In genomic region chr11:19705936-19706335, GRCh38 we compare ENCODE assay signal across 17 cellular contexts. TPM values are rescaled to one million over a fixed set of nuclear protein-coding genes. Genes with fewer than 3 reads are reported as not detected.
DNase-seq lines count a peak whose midpoint lies in the region; ATAC-seq, FAIRE-seq and TF ChIP-seq lines count a peak whose summit lies in the region.
"Had no signal": no experiment of that assay in that cellular context is flagged by ENCODE, and none has a peak within 500 bp of the region (broad histone marks: within the 10 kb centered on the region; RNA-seq: fewer than 3 reads in every experiment).

No MANE protein-coding gene starts in this region.

- no CpG with 5 or more reads among the region's 1 CpG for WGBS in IMR-90 (ENCODE audit: extremely low coverage in 2 of 2, insufficient read length in 1 of 2), 2 experiments

- H4K91ac ChIP-seq in IMR-90 (ENCODE audit: insufficient read depth, low read depth, low read length): no peak overlapping the region

- H3K23ac ChIP-seq in IMR-90 (ENCODE audit: low read depth, low read length): no peak overlapping the region

- no peak overlapping the region for H4K5ac ChIP-seq in IMR-90 (ENCODE audit: low read depth, low read length)

- no peaks in the 10 kb centered on the region for H3K9me3 ChIP-seq in IMR-90 (ENCODE audit: control insufficient read depth, insufficient read depth, low read length)
- H3K9me3 ChIP-seq in endothelial cell of umbilical vein (replicated peaks; ENCODE audit: control insufficient read depth, insufficient read depth, low read length): no peaks in the 10 kb centered on the region
- no peaks in the 10 kb centered on the region for H3K9me3 ChIP-seq in muscle layer of duodenum (ENCODE audit: control insufficient read depth in 1 of 2, low read length in 2 of 2)
- H3K9me3 ChIP-seq in thoracic aorta: no peaks in the 10 kb centered on the region
- H3K9me3 ChIP-seq: Peyer's patch had no signal

- TF ChIP-seq POLR2A in IMR-90 (IDR thresholded peaks at IDR 0.05; ENCODE audit: low read depth, low read length) (no peak), endothelial cell of umbilical vein (IDR thresholded peaks at IDR 0.05; ENCODE audit: low read depth, low read length) (no peak)

- no peaks in the 10 kb centered on the region for H4K20me1 ChIP-seq in IMR-90 (ENCODE audit: insufficient read depth, low read length)
- no peaks in the 10 kb centered on the region for H4K20me1 ChIP-seq in endothelial cell of umbilical vein (replicated peaks; ENCODE audit: control insufficient read depth, extremely low read depth, insufficient read depth, low read length)

- FAIRE-seq in endothelial cell of umbilical vein (lab: Jason Lieb, UNC): no peak
- FAIRE-seq: K562 had no signal

- H2AFZ ChIP-seq in IMR-90 (replicated peaks; ENCODE audit: low read length, poor library complexity) (no peak overlapping the region), endothelial cell of umbilical vein (ENCODE audit: low read depth, low read length) (peak overlapping the region; percentile 48)

- H3K9me3 Mint-ChIP-seq in Calu3 (ENCODE audit: low read depth, unreplicated experiment): no peaks in the 10 kb centered on the region
- H3K9me3 Mint-ChIP-seq: CD4-positive, alpha-beta T cell had no signal

- peak; percentile 34 for ATAC-seq in IMR-90 (ENCODE audit: low read depth)
- no peak for ATAC-seq in thoracic aorta (ENCODE audit: insufficient number of reproducible peaks, low FRiP score, low read depth)
- ATAC-seq in HG03280 (IDR thresholded peaks at IDR 0.05; ENCODE audit: unreplicated experiment): no peak
- ATAC-seq: K562 had no signal

- H3K4me1 ChIP-seq in IMR-90 (ENCODE audit: control insufficient read depth, insufficient read depth, low read length) (peaks cover 8% of the 10 kb centered on the region), endothelial cell of umbilical vein (ENCODE audit: control insufficient read depth, extremely low read depth, insufficient read depth, low read length) (peaks cover 16% of the 10 kb centered on the region), muscle layer of duodenum (ENCODE audit: control insufficient read depth in 1 of 2, insufficient read depth in 2 of 2, low read length in 2 of 2) (peaks cover 5 to 8% of the 10 kb centered on the region in 2 donors), thoracic aorta (ENCODE audit: control insufficient read depth in 1 of 2, low read depth in 2 of 2) (peaks cover 23 to 53% of the 10 kb centered on the region in 2 donors)
- H3K4me1 ChIP-seq: Peyer's patch had no signal

- H3K9ac ChIP-seq in IMR-90 (ENCODE audit: low read depth, low read length) (no peak overlapping the region), endothelial cell of umbilical vein (replicated peaks; ENCODE audit: extremely low read depth, insufficient read depth, low read length) (peak overlapping the region; percentile 35)

- no peak overlapping the region for H2BK5ac ChIP-seq in IMR-90 (ENCODE audit: low read depth, low read length, poor library complexity, severe bottlenecking)

- in situ Hi-C loops in IMR-90 (cut with MboI; ENCODE audit: low sequenced_read_pairs): no loop called here

- no peak overlapping the region; the same call in 1 of the 2 replicates for H3K14ac ChIP-seq in IMR-90 (replicated peaks; ENCODE audit: low read depth, low read length)

- TF ChIP-seq RAD21 in IMR-90 (IDR thresholded peaks at IDR 0.05; ENCODE audit: low read length): no peak

- H3K79me2 ChIP-seq in endothelial cell of umbilical vein (ENCODE audit: control insufficient read depth, insufficient read depth, low read length): no peaks in the 10 kb centered on the region

- no peak overlapping the region for H2BK20ac ChIP-seq in IMR-90 (ENCODE audit: low read depth, low read length)

- no peak overlapping the region for H4K8ac ChIP-seq in IMR-90 (ENCODE audit: low read depth in 2 of 2, low read length in 2 of 2)

- H3K4me3 ChIP-seq in IMR-90 (ENCODE audit: insufficient read depth, low read depth, low read length) (no peak overlapping the region), endothelial cell of umbilical vein (replicated peaks in 1 of 3; ENCODE audit: insufficient read depth in 1 of 3, low read depth in 1 of 3, low read length in 3 of 3) (peak overlapping the region in 1 of 3 experiments; percentile 9), muscle layer of duodenum (ENCODE audit: low read depth in 1 of 2, low read length in 2 of 2) (no peak overlapping the region), thoracic aorta (peak overlapping the region; percentile 43)
- H3K4me3 ChIP-seq: K562, Peyer's patch had no signal

- H3K27ac Mint-ChIP-seq in Calu3 (ENCODE audit: unreplicated experiment): no peak overlapping the region
- H3K27ac Mint-ChIP-seq: CD4-positive, alpha-beta T cell had no signal

- H3K79me1 ChIP-seq in IMR-90 (ENCODE audit: low read depth in 1 of 2, low read length in 2 of 2): 0 out of 4 replicates have a peak, but pooled peaks cover 0 to 2% of the 10 kb centered on the region in 2 experiments

- H3K9me1 ChIP-seq in IMR-90 (ENCODE audit: insufficient read depth, low read length) (no peaks in the 10 kb centered on the region), endothelial cell of umbilical vein (replicated peaks; ENCODE audit: control insufficient read depth, extremely low read depth, insufficient read depth, low read length) (no peaks in the 10 kb centered on the region)

- H3K36me3 ChIP-seq in IMR-90 (ENCODE audit: control insufficient read depth, insufficient read depth, low read length): no peaks in the 10 kb centered on the region
- no peaks in the 10 kb centered on the region for H3K36me3 ChIP-seq in endothelial cell of umbilical vein (ENCODE audit: control insufficient read depth in 2 of 2, extremely low read depth in 1 of 2, insufficient read depth in 2 of 2, low read length in 2 of 2)
- H3K36me3 ChIP-seq in muscle layer of duodenum (ENCODE audit: control insufficient read depth in 1 of 2, insufficient read depth in 2 of 2, low read length in 2 of 2): no peaks in the 10 kb centered on the region
- H3K36me3 ChIP-seq in thoracic aorta: no peaks in the 10 kb centered on the region
- H3K36me3 ChIP-seq: Peyer's patch had no signal

- H3K4ac ChIP-seq in IMR-90 (ENCODE audit: low read depth, low read length): no peak overlapping the region

- no peak overlapping the region for H3K56ac ChIP-seq in IMR-90 (ENCODE audit: extremely low read depth, insufficient read depth, low read length)

- H3K27ac ChIP-seq in IMR-90 (ENCODE audit: insufficient read depth, low read length) (no peak overlapping the region), endothelial cell of umbilical vein (ENCODE audit: insufficient read depth, low read depth, low read length) (no peak overlapping the region), muscle layer of duodenum (ENCODE audit: low read length) (peak overlapping the region; percentile 4), thoracic aorta (peak overlapping the region; percentile 18 to 65)
- H3K27ac ChIP-seq: Peyer's patch had no signal

- POLR2A ChIA-PET in IMR-90 (lab: Charles Lee; ENCODE audit: unreplicated experiment): no interaction called here
- POLR2A ChIA-PET in endothelial cell of umbilical vein (lab: Charles Lee): no interaction called here

- no peak overlapping the region for H2AK5ac ChIP-seq in IMR-90 (ENCODE audit: low read depth, low read length)

- H2BK120ac ChIP-seq in IMR-90 (ENCODE audit: low read depth, low read length): no peak overlapping the region

- peak; percentile 22 for DNase-seq in IMR-90
- DNase-seq in endothelial cell of umbilical vein (ENCODE audit: low read depth, low spot score): peak; percentile 75
- no peak for DNase-seq in thoracic aorta (ENCODE audit: low spot score)
- DNase-seq in T1000 (lab: John Stamatoyannopoulos, UW): no peak
- DNase-seq in Calu3: no peak
- DNase-seq in OCI-M2 (lab: John Stamatoyannopoulos, UW; ENCODE audit: unreplicated experiment): no peak
- DNase-seq: CD4-positive, alpha-beta T cell; GF-D8; GOT3; NCI-H1092 treated with DMSO at 0.1 percent for 48 hours; NCI-H2029 treated with DMSO at 0.1 percent for 48 hours; NCI-H2171; NCI-H69; Peyer's patch had no signal

- H3K27me3 Mint-ChIP-seq in Calu3 (ENCODE audit: unreplicated experiment): no peaks in the 10 kb centered on the region

- H3K27me3 ChIP-seq in IMR-90 (ENCODE audit: control insufficient read depth, insufficient read depth, low read length): no peaks in the 10 kb centered on the region
- no peaks in the 10 kb centered on the region for H3K27me3 ChIP-seq in endothelial cell of umbilical vein (ENCODE audit: control insufficient read depth in 2 of 2, insufficient read depth in 2 of 2, low read length in 2 of 2)
- H3K27me3 ChIP-seq in muscle layer of duodenum (ENCODE audit: low read depth, low read length): no peaks in the 10 kb centered on the region
- H3K27me3 ChIP-seq in thoracic aorta (replicated peaks; ENCODE audit: insufficient read depth): no peaks in the 10 kb centered on the region
- H3K27me3 ChIP-seq: Peyer's patch had no signal

- intact Hi-C loops in IMR-90 (cut with micrococcal nuclease) (no loop called here), endothelial cell of umbilical vein (cut with micrococcal nuclease) (loop anchor here (1.0 kb wide), 1 partner anchor 26 kb away; no protein-coding TSS in a partner anchor), Calu3 (cut with micrococcal nuclease; ENCODE audit: unreplicated experiment) (no loop called here)

- no peak overlapping the region for H2AK9ac ChIP-seq in IMR-90 (replicated peaks; ENCODE audit: low read depth, low read length, poor library complexity)

- dilution Hi-C loops in IMR-90 (cut with HindIII; ENCODE audit: low sequenced_read_pairs, unreplicated experiment): no loop called here
- dilution Hi-C loops in endothelial cell of umbilical vein (cut with MboI; ENCODE audit: extremely low pct_ligation_motif_present, low sequenced_read_pairs): no loop called here

- CTCF ChIA-PET in IMR-90 (lab: Yijun Ruan, JAX): no interaction called here
- CTCF ChIA-PET in endothelial cell of umbilical vein (lab: Charles Lee): no interaction called here
- CTCF ChIA-PET in Calu3 (lab: Charles Lee): no interaction called here

- peaks cover 10% of the 10 kb centered on the region for H3K4me1 Mint-ChIP-seq in Calu3 (ENCODE audit: low read depth, unreplicated experiment)

- H2BK15ac ChIP-seq in IMR-90 (ENCODE audit: low read depth, low read length): no peak overlapping the region

- no peak overlapping the region for H3K4me3 Mint-ChIP-seq in Calu3 (ENCODE audit: low read depth, unreplicated experiment)
- H3K4me3 Mint-ChIP-seq: CD4-positive, alpha-beta T cell had no signal

- no peak for TF ChIP-seq CTCF in IMR-90 (conservative IDR thresholded peaks at IDR 0.05; ENCODE audit: low read depth, low read length)
- no peak for TF ChIP-seq CTCF in endothelial cell of umbilical vein (IDR thresholded peaks at IDR 0.05; ENCODE audit: extremely low read depth in 1 of 2, insufficient read depth in 1 of 2, low read depth in 1 of 2, low read length in 2 of 2)
- TF ChIP-seq CTCF in thoracic aorta (IDR thresholded peaks at IDR 0.05): no peak
- no peak for TF ChIP-seq CTCF in Calu3 (IDR thresholded peaks at IDR 0.05; ENCODE audit: unreplicated experiment)

- H3K4me2 ChIP-seq in IMR-90 (ENCODE audit: low read depth, low read length) (peak overlapping the region; percentile 82; the same call in 1 of the 2 replicates), endothelial cell of umbilical vein (ENCODE audit: insufficient read depth, low read length) (peak overlapping the region; percentile 74)

- H3K36me3 Mint-ChIP-seq in Calu3 (ENCODE audit: insufficient read depth, unreplicated experiment): no peaks in the 10 kb centered on the region

- no peak overlapping the region for H3K18ac ChIP-seq in IMR-90 (ENCODE audit: low read depth, low read length)

- BruUV-seq in IMR-90 (replicated peaks; lab: Mats Ljungman, UMichigan): no TSS peak
- no TSS peak for BruUV-seq in endothelial cell of umbilical vein (replicated peaks; lab: Mats Ljungman, UMichigan)
- BruUV-seq in Calu3 (replicated peaks; lab: Mats Ljungman, UMichigan): no TSS peak

RNA-seq across cellular contexts. Expression of gene NAV2, which starts 6.7 kb away (rescaled TPM):
- total RNA-seq in IMR-90 (2012; rRNA removed) (4.5 and 4.7 TPM in 2 replicates), endothelial cell of umbilical vein (45.8 and 68.0 TPM in 2 replicates), thoracic aorta (100 to 1,000 TPM; 125 to 230 TPM), Calu3 (2022) (17.3 and 21.4 TPM in 2 replicates)
- polyA plus RNA-seq in IMR-90 (2012; rRNA removed) (12.3 and 12.6 TPM in 2 replicates), endothelial cell of umbilical vein (10.9 and 11.0 TPM in 2 replicates)
- 4.9 and 7.2 TPM in 2 replicates for polyA plus RNA-seq in IMR-90 (2012; cell fraction: cytosol; rRNA removed)
- polyA plus RNA-seq in IMR-90 (2012; cell fraction: nucleus; rRNA removed; ENCODE audit: low replicate concordance): 50.0 and 63.2 TPM in 2 replicates
- polyA plus RNA-seq in endothelial cell of umbilical vein (2011; cell fraction: cytosol; rRNA removed): 10.3 and 10.4 TPM in 2 replicates
- polyA plus RNA-seq in endothelial cell of umbilical vein (2011; cell fraction: nucleus; rRNA removed): 45.3 and 49.3 TPM in 2 replicates
- 22.2 and 26.4 TPM in 2 replicates for polyA plus RNA-seq in endothelial cell of umbilical vein (2012)
- 47.7 and 51.4 TPM in 2 replicates for polyA minus RNA-seq in endothelial cell of umbilical vein
- polyA minus RNA-seq in endothelial cell of umbilical vein (2011; cell fraction: cytosol; rRNA and poly(A)+ RNA removed): 5.6 TPM
- 76.8 and 77.0 TPM in 2 replicates for polyA minus RNA-seq in endothelial cell of umbilical vein (2011; cell fraction: nucleus; rRNA and poly(A)+ RNA removed)

Comparison
In these comparisons a context has a peak if more than half of its experiments do, and no peak if none do; other contexts are left out.
1. DNase-seq: peak in IMR-90 (single experiment) and endothelial cell of umbilical vein (single experiment); none in thoracic aorta (single experiment), T1000 (single experiment), Calu3 (single experiment) and OCI-M2 (single experiment).
2. H3K27ac ChIP-seq: peak in muscle layer of duodenum (single experiment) and thoracic aorta (2 of 2); none in IMR-90 (single experiment) and endothelial cell of umbilical vein (single experiment).